8 cellular contexts compared by ENCODE assay signal in genomic region chr10:89302628-89303027, GRCh38. TPM values are rescaled to one million over a fixed set of nuclear protein-coding genes. Genes with fewer than 3 reads are reported as not detected.
DNase-seq lines count a peak whose midpoint lies in the region; ATAC-seq and TF ChIP-seq lines count a peak whose summit lies in the region.

No MANE protein-coding gene starts in this region.

- peak overlapping the region; percentile 92 for H3K4me3 Mint-ChIP-seq in activated naive CD4-positive, alpha-beta T cell treated with anti-CD3 and anti-CD28 coated beads, Interleukin-2, amount 50 U/mL, for 24 hours

- no peak for DNase-seq in activated naive CD4-positive, alpha-beta T cell treated with Interleukin-2 at 50 U/mL for 16 hours
- DNase-seq in body of pancreas: no peak
- peak; percentile 55 for DNase-seq in medulla oblongata (ENCODE audit: extremely low spot score)
- no peak for DNase-seq in vagina (ENCODE audit: extremely low spot score in 2 of 2)
- DNase-seq in middle frontal gyrus (ENCODE audit: extremely low spot score, low spot score): no peak
- DNase-seq in A172 (ENCODE audit: low spot score): no peak
- DNase-seq in NCI-H1436 treated with DMSO at 0.1 percent for 48 hours (lab: John Stamatoyannopoulos, UW): no peak

- H3K27me3 ChIP-seq in body of pancreas (no peaks in the 10 kb centered on the region), vagina (no peaks in the 10 kb centered on the region)

- peak; percentile 31 for ATAC-seq in body of pancreas

- H3K9me3 Mint-ChIP-seq in activated naive CD4-positive, alpha-beta T cell treated with anti-CD3 and anti-CD28 coated beads, Interleukin-2, amount 50 U/mL, for 24 hours: peaks cover 11% of the 10 kb centered on the region

- 24 to 43% methylated on average over 3 of the region's 3 CpGs for WGBS in body of pancreas, 2 donors

- H3K36me3 Mint-ChIP-seq in activated naive CD4-positive, alpha-beta T cell treated with anti-CD3 and anti-CD28 coated beads, Interleukin-2, amount 50 U/mL, for 24 hours: peaks cover 38% of the 10 kb centered on the region

- peak overlapping the region; percentile 46 for H3K27ac Mint-ChIP-seq in activated naive CD4-positive, alpha-beta T cell treated with anti-CD3 and anti-CD28 coated beads, Interleukin-2, amount 50 U/mL, for 24 hours

- peaks cover 71% of the 10 kb centered on the region for H3K4me1 Mint-ChIP-seq in activated naive CD4-positive, alpha-beta T cell treated with anti-CD3 and anti-CD28 coated beads, Interleukin-2, amount 50 U/mL, for 24 hours

- H3K36me3 ChIP-seq in body of pancreas (replicated peaks in 1 of 2; ENCODE audit: insufficient read depth in 1 of 2, low read depth in 2 of 2) (no peaks in the 10 kb centered on the region), vagina (peaks cover 0 to 13% of the 10 kb centered on the region in 2 donors)

- no peaks in the 10 kb centered on the region for H3K9me3 ChIP-seq in body of pancreas
- no peaks in the 10 kb centered on the region for H3K9me3 ChIP-seq in vagina

- H3K4me1 ChIP-seq in body of pancreas (peaks cover 26% of the 10 kb centered on the region), vagina (peaks cover 31% of the 10 kb centered on the region)

- peak overlapping the region; percentile 76 to 90 (median 80) for H3K27ac ChIP-seq in body of pancreas
- peak overlapping the region; percentile 89 for H3K27ac ChIP-seq in vagina

- H3K27me3 Mint-ChIP-seq in activated naive CD4-positive, alpha-beta T cell treated with anti-CD3 and anti-CD28 coated beads, Interleukin-2, amount 50 U/mL, for 24 hours: no peaks in the 10 kb centered on the region

- H3K4me3 ChIP-seq in body of pancreas (no peak overlapping the region), vagina (peak overlapping the region; percentile 38 to 54)

- TF ChIP-seq POLR2A in body of pancreas (IDR thresholded peaks at IDR 0.05) (peak in 1 of 3 donors; percentile 5), vagina (IDR thresholded peaks at IDR 0.05) (no peak)

- intact Hi-C loops in body of pancreas (cut with DNase I): no loop called here
- intact Hi-C loops in vagina (cut with DNase I): no loop called here

- TF ChIP-seq CTCF in body of pancreas (IDR thresholded peaks at IDR 0.05) (no peak), vagina (IDR thresholded peaks at IDR 0.05) (no peak)

RNA-seq across cellular contexts. Expression of gene IFIT2, which starts 0.8 kb away (rescaled TPM):
- total RNA-seq in body of pancreas: 1 to 10 TPM in 1 of 2 donors, not detected in 1; 1.6 TPM
- 2.9 TPM for total RNA-seq in vagina
- total RNA-seq in A172 (2014; rRNA removed; shearing (Covaris generic)): 2.5 and 3.5 TPM in 2 replicates

RNA-seq across cellular contexts. Expression of gene IFIT3, which starts 25.2 kb away (rescaled TPM):
- total RNA-seq in body of pancreas (1 to 10 TPM; 2.3 to 3.9 TPM), vagina (6.1 TPM)
- total RNA-seq in A172 (2014; rRNA removed; shearing (Covaris generic)): 16.6 and 17.2 TPM in 2 replicates

RNA-seq across cellular contexts. Expression of gene LIPA, which starts 51.1 kb away (rescaled TPM):
- total RNA-seq in body of pancreas (10 to 100 TPM; 19.8 to 30.4 TPM), vagina (27.7 TPM)
- 92.1 and 113 TPM in 2 replicates for total RNA-seq in A172 (2014; rRNA removed; shearing (Covaris generic))

Comparison
In these comparisons a context has a peak if more than half of its experiments do, and no peak if none do; other contexts are left out.
1. H3K4me3 ChIP-seq: peak in vagina (2 of 2); none in body of pancreas (0 of 2).